Comparison of ENCODE assay signal across 14 cellular contexts in genomic region chr16:9860876-9861275, GRCh38.
A peak's percentile ranks its signal among the peaks of the same experiment; 100 is the strongest.
DNase-seq lines count a peak whose midpoint lies in the region; ATAC-seq and TF ChIP-seq lines count a peak whose summit lies in the region.
"Had no signal": no experiment of that assay in that cellular context is flagged by ENCODE, and none has a peak within 500 bp of the region (broad histone marks: within the 10 kb centered on the region; RNA-seq: fewer than 3 reads in every experiment).

No MANE protein-coding gene starts in this region.

- DNase-seq in RWPE2 (ENCODE audit: low spot score): no peak
- peak; percentile 7 for DNase-seq in epithelial cell of esophagus (ENCODE audit: low read depth)
- peak; percentile 8 for DNase-seq in fibroblast of pulmonary artery (ENCODE audit: low read depth)
- DNase-seq in NCI-H2196 treated with DMSO at 0.1 percent for 48 hours (lab: John Stamatoyannopoulos, UW; ENCODE audit: unreplicated experiment): no peak
- no peak for DNase-seq in GF-D8 (lab: John Stamatoyannopoulos, UW)
- no peak for DNase-seq in HAP-1 (ENCODE audit: low spot score in 2 of 2)
- no peak for DNase-seq in hippocampal formation (lab: John Stamatoyannopoulos, UW)
- DNase-seq: BE2C; Caco-2; CD4-positive, alpha-beta T cell; GOT3; H7 had no signal

- in situ Hi-C loops in HAP-1 (cut with MboI; ENCODE audit: low sequenced_read_pairs): no loop called here

- no peak for TF ChIP-seq CTCF in RWPE2 (IDR thresholded peaks at IDR 0.05; ENCODE audit: poor library complexity, severe bottlenecking)
- no peak for TF ChIP-seq CTCF in epithelial cell of esophagus (IDR thresholded peaks at IDR 0.05; ENCODE audit: insufficient read depth, low read depth, low read length, missing control alignments)
- TF ChIP-seq CTCF in fibroblast of pulmonary artery (IDR thresholded peaks at IDR 0.05; ENCODE audit: low read length, missing control alignments): no peak

- H3K9me3 ChIP-seq in BLaER1 treated with 17β-estradiol and CSF1 and Interleukin-3, amounts not matched to agents 10 nM and 100 nM (replicated peaks in 1 of 11): no peaks in the 10 kb centered on the region
- H3K9me3 ChIP-seq in RWPE2 (ENCODE audit: severe bottlenecking): no peaks in the 10 kb centered on the region
- H3K9me3 ChIP-seq in HAP-1: no peaks in the 10 kb centered on the region
- H3K9me3 ChIP-seq: BE2C had no signal

- H3K27me3 ChIP-seq in BLaER1 treated with 17β-estradiol and CSF1 and Interleukin-3, amounts not matched to agents 10 nM and 100 nM: no peaks in the 10 kb centered on the region
- H3K27me3 ChIP-seq in RWPE2 (ENCODE audit: insufficient read depth, poor library complexity, severe bottlenecking): no peaks in the 10 kb centered on the region
- no peaks in the 10 kb centered on the region for H3K27me3 ChIP-seq in HAP-1 (ENCODE audit: low read depth)
- H3K27me3 ChIP-seq: BE2C had no signal

- peak overlapping the region in 8 of 11 experiments; percentile 21 to 89 (median 66); a peak in 14 of 22 replicates for H3K27ac ChIP-seq in BLaER1 treated with 17β-estradiol and CSF1 and Interleukin-3, amounts not matched to agents 10 nM and 100 nM
- H3K27ac ChIP-seq in RWPE2 (ENCODE audit: poor library complexity, severe bottlenecking): no peak overlapping the region
- H3K27ac ChIP-seq: C4-2B had no signal

- peak overlapping the region in 8 of 11 experiments; percentile 40 to 76 (median 65); a peak in 15 of 22 replicates for H3K4me2 ChIP-seq in BLaER1 treated with 17β-estradiol and CSF1 and Interleukin-3, amounts not matched to agents 10 nM and 100 nM

- no peaks in the 10 kb centered on the region for H3K36me3 ChIP-seq in BLaER1 treated with 17β-estradiol and CSF1 and Interleukin-3, amounts not matched to agents 10 nM and 100 nM
- H3K36me3 ChIP-seq in RWPE2 (ENCODE audit: low read depth) (no peaks in the 10 kb centered on the region), HAP-1 (replicated peaks) (no peaks in the 10 kb centered on the region)
- H3K36me3 ChIP-seq: BE2C had no signal

- peak; percentile 52 for ATAC-seq in RWPE2 (ENCODE audit: low read depth)

- H3K4me3 ChIP-seq in BLaER1 treated with 17β-estradiol and CSF1 and Interleukin-3, amounts not matched to agents 10 nM and 100 nM: no peak overlapping the region
- no peak overlapping the region for H3K4me3 ChIP-seq in RWPE2 (ENCODE audit: severe bottlenecking)
- H3K4me3 ChIP-seq in epithelial cell of esophagus (ENCODE audit: low read length): no peak overlapping the region
- H3K4me3 ChIP-seq in fibroblast of pulmonary artery (replicated peaks; ENCODE audit: low read depth, low read length): no peak overlapping the region
- no peak overlapping the region for H3K4me3 ChIP-seq in HAP-1

- peak overlapping the region in 3 of 11 experiments; percentile 25 to 67 (median 54); a peak in 6 of 22 replicates for H3K9ac ChIP-seq in BLaER1 treated with 17β-estradiol and CSF1 and Interleukin-3, amounts not matched to agents 10 nM and 100 nM

- peaks cover 0 to 30% (median 15%) of the 10 kb centered on the region in 10 experiments; a peak in 14 of 20 replicates for H3K4me1 ChIP-seq in BLaER1 treated with 17β-estradiol and CSF1 and Interleukin-3, amounts not matched to agents 10 nM and 100 nM
- H3K4me1 ChIP-seq in RWPE2 (ENCODE audit: insufficient read depth, poor library complexity, severe bottlenecking) (peaks cover 6% of the 10 kb centered on the region), HAP-1 (no peaks in the 10 kb centered on the region)
- H3K4me1 ChIP-seq: BE2C, Caco-2 had no signal

- no peaks in the 10 kb centered on the region for H4K20me1 ChIP-seq in BLaER1 treated with 17β-estradiol and CSF1 and Interleukin-3, amounts not matched to agents 10 nM and 100 nM

Comparison
In these comparisons a context has a peak if more than half of its experiments do, and no peak if none do; other contexts are left out.
1. DNase-seq: peak in epithelial cell of esophagus (single experiment) and fibroblast of pulmonary artery (single experiment); none in RWPE2 (single experiment), NCI-H2196 treated with DMSO at 0.1 percent for 48 hours (single experiment), GF-D8 (single experiment), HAP-1 (0 of 2) and hippocampal formation (0 of 2).